ENCODE assay signal across 8 cellular contexts in the genomic region with DNA sequence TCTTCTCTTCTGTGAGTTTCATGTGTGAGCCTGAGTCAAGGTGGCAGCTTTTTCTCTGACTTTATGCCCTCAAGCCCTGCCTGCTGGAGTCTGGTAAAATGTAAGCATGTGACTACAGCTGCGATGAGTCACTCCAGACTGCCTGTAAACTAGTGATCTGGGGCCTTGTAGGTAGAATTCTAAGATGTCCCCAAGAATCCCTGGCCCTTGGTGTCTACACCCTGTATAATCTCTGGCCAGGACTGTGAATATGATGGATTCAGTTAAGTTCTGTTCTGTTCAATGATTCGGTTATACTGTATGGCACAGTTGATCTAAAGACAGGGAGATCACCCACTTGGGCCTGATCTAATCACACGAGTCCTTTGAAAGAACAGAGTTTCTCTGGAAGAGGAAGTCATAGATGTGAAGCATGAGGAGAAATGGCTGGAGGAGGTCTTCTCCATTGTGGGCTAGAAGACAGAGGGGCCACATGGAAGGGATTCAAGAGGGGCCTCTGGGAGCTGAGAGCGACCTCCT. TPM values are rescaled to one million over a fixed set of nuclear protein-coding genes. Genes with fewer than 3 reads are reported as not detected.
DNase-seq lines count a peak whose midpoint lies in the region; ATAC-seq and TF ChIP-seq lines count a peak whose summit lies in the region.

No MANE protein-coding gene starts in this region.

- ATAC-seq in left ventricle myocardium superior, result peak; percentile 39

- H3K27ac Mint-ChIP-seq in type B pancreatic cell, result peak overlapping the region; percentile 7
- H3K27ac Mint-ChIP-seq in CD4-positive, alpha-beta memory T cell, result peak overlapping the region in 2 of 7 donors; percentile 8 to 84

- intact Hi-C loops in left ventricle myocardium superior (cut with micrococcal nuclease), result no loop called here
- intact Hi-C loops in CD4-positive, alpha-beta memory T cell (cut with micrococcal nuclease), result no loop called here

- H3K9me3 Mint-ChIP-seq in type B pancreatic cell, result no peaks in the 10 kb centered on the region
- no peaks in the 10 kb centered on the region for H3K9me3 Mint-ChIP-seq in CD4-positive, alpha-beta memory T cell

- no peak overlapping the region for H3K4me3 ChIP-seq in right atrium auricular region
- no peak overlapping the region for H3K4me3 ChIP-seq in SJSA1
- no peak overlapping the region for H3K4me3 ChIP-seq in fibroblast of the aortic adventitia (ENCODE audit: low read depth, low read length)
- no peak overlapping the region for H3K4me3 ChIP-seq in CD4-positive, alpha-beta memory T cell (ENCODE audit: low read length in 2 of 2)

- DNase-seq in left ventricle myocardium superior, result no peak
- DNase-seq in right atrium auricular region (ENCODE audit: low spot score), result no peak
- DNase-seq in SJSA1 (ENCODE audit: low read depth in 1 of 2, low spot score in 2 of 2), result peak; percentile 34 to 51
- peak; percentile 70 for DNase-seq in fibroblast of the aortic adventitia (ENCODE audit: low read depth)
- DNase-seq in type B pancreatic cell (ENCODE audit: extremely low spot score, unreplicated experiment), result no peak
- no peak for DNase-seq in inferior parietal cortex (ENCODE audit: extremely low spot score)
- no peak for DNase-seq in CD4-positive, alpha-beta memory T cell
- no peak for DNase-seq in UCSD-AML1 (lab: John Stamatoyannopoulos, UW; ENCODE audit: unreplicated experiment)

- no peak for TF ChIP-seq CTCF in right atrium auricular region (IDR thresholded peaks at IDR 0.05)
- TF ChIP-seq CTCF in fibroblast of the aortic adventitia (IDR thresholded peaks at IDR 0.05; ENCODE audit: insufficient read depth, low read length), result no peak
- TF ChIP-seq CTCF in type B pancreatic cell (conservative IDR thresholded peaks at IDR 0.05), result no peak

- no peak overlapping the region for H3K4me3 Mint-ChIP-seq in type B pancreatic cell
- no peak overlapping the region for H3K4me3 Mint-ChIP-seq in CD4-positive, alpha-beta memory T cell

- H3K4me1 Mint-ChIP-seq in type B pancreatic cell (ENCODE audit: unreplicated experiment), result no peaks in the 10 kb centered on the region
- peaks cover 0 to 11% (median 7%) of the 10 kb centered on the region in 4 donors for H3K4me1 Mint-ChIP-seq in CD4-positive, alpha-beta memory T cell

- CTCF ChIA-PET in CD4-positive, alpha-beta memory T cell (lab: Charles Lee; ENCODE audit: partially characterized antibody), result no interaction called here

- peaks cover 9% of the 10 kb centered on the region for H3K36me3 Mint-ChIP-seq in type B pancreatic cell
- no peaks in the 10 kb centered on the region for H3K36me3 Mint-ChIP-seq in CD4-positive, alpha-beta memory T cell

- H3K36me3 ChIP-seq in right atrium auricular region (no peaks in the 10 kb centered on the region), SJSA1 (no peaks in the 10 kb centered on the region)
- H3K36me3 ChIP-seq in CD4-positive, alpha-beta memory T cell (ENCODE audit: insufficient read depth, low read length), result no peaks in the 10 kb centered on the region

- no peaks in the 10 kb centered on the region for H3K27me3 Mint-ChIP-seq in type B pancreatic cell
- H3K27me3 Mint-ChIP-seq in CD4-positive, alpha-beta memory T cell, result no peaks in the 10 kb centered on the region

- POLR2A ChIA-PET in CD4-positive, alpha-beta memory T cell (lab: Charles Lee; ENCODE audit: partially characterized antibody), result no interaction called here

- no peaks in the 10 kb centered on the region for H3K9me3 ChIP-seq in right atrium auricular region
- no peaks in the 10 kb centered on the region for H3K9me3 ChIP-seq in SJSA1 (replicated peaks)
- no peaks in the 10 kb centered on the region for H3K9me3 ChIP-seq in CD4-positive, alpha-beta memory T cell (ENCODE audit: control insufficient read depth in 1 of 2, low read length in 2 of 2)

- H3K4me1 ChIP-seq in right atrium auricular region, result no peaks in the 10 kb centered on the region
- no peaks in the 10 kb centered on the region for H3K4me1 ChIP-seq in SJSA1 (replicated peaks)
- no peaks in the 10 kb centered on the region for H3K4me1 ChIP-seq in CD4-positive, alpha-beta memory T cell (ENCODE audit: insufficient read depth, low read length)

- H3K27me3 ChIP-seq in right atrium auricular region, result no peaks in the 10 kb centered on the region
- H3K27me3 ChIP-seq in SJSA1 (replicated peaks), result no peaks in the 10 kb centered on the region
- no peaks in the 10 kb centered on the region for H3K27me3 ChIP-seq in CD4-positive, alpha-beta memory T cell (ENCODE audit: insufficient read depth, low read length)

- H3K27ac ChIP-seq in right atrium auricular region (no peak overlapping the region), SJSA1 (no peak overlapping the region)
- H3K27ac ChIP-seq in CD4-positive, alpha-beta memory T cell (ENCODE audit: low read depth, low read length), result no peak overlapping the region

RNA-seq across cellular contexts. Expression of a gene that starts 29.8 kb away (rescaled TPM):
- total RNA-seq in left ventricle myocardium superior (not detected), right atrium auricular region (not detected), fibroblast of the aortic adventitia (ENCODE audit: low replicate concordance) (not detected in 2 replicates), type B pancreatic cell (ENCODE audit: low replicate concordance) (not detected in 2 replicates)
- total RNA-seq in SJSA1 (2014; rRNA removed; shearing (Covaris generic)), result not detected in 2 replicates
- total RNA-seq in CD4-positive, alpha-beta memory T cell, result not detected
- polyA plus RNA-seq in CD4-positive, alpha-beta memory T cell, result not detected

Comparison
In these comparisons a context has a peak if more than half of its experiments do, and no peak if none do; other contexts are left out.
1. DNase-seq: peak in SJSA1 (2 of 2) and fibroblast of the aortic adventitia (single experiment); none in left ventricle myocardium superior (single experiment), right atrium auricular region (single experiment), type B pancreatic cell (single experiment), inferior parietal cortex (single experiment), CD4-positive, alpha-beta memory T cell (0 of 5) and UCSD-AML1 (single experiment).